23 cellular contexts compared by ENCODE assay signal in genomic region chr11:12494699-12495098, GRCh38.
A peak's percentile ranks its signal among the peaks of the same experiment; 100 is the strongest.
DNase-seq lines count a peak whose midpoint lies in the region; ATAC-seq, FAIRE-seq and TF ChIP-seq lines count a peak whose summit lies in the region.
"Had no signal": no experiment of that assay in that cellular context is flagged by ENCODE, and none has a peak within 500 bp of the region (broad histone marks: within the 10 kb centered on the region; RNA-seq: fewer than 3 reads in every experiment).

No MANE protein-coding gene starts in this region.

- H3K79me2 ChIP-seq in astrocyte (ENCODE audit: insufficient read depth, low read length) (no peaks in the 10 kb centered on the region), smooth muscle cell (ENCODE audit: low read depth) (peaks cover 4% of the 10 kb centered on the region)

- H3K4me1 ChIP-seq in right cardiac atrium (ENCODE audit: control insufficient read depth, insufficient read depth, low read length) (peaks cover 1% of the 10 kb centered on the region), astrocyte (ENCODE audit: insufficient read depth, low read length) (no peaks in the 10 kb centered on the region), smooth muscle cell (ENCODE audit: low read depth) (no peaks in the 10 kb centered on the region)
- H3K4me1 ChIP-seq: adrenal gland, BE2C had no signal

- peaks cover 27% of the 10 kb centered on the region for H3K4me1 Mint-ChIP-seq in astrocyte (ENCODE audit: low read depth, unreplicated experiment)
- H3K4me1 Mint-ChIP-seq: IgD-negative memory B cell, naive B cell had no signal

- H3K27me3 Mint-ChIP-seq in astrocyte (ENCODE audit: low read depth, unreplicated experiment): no peaks in the 10 kb centered on the region
- H3K27me3 Mint-ChIP-seq: activated CD4-positive, alpha-beta memory T cell treated with anti-CD3 and anti-CD28 coated beads for 36 hours; IgD-negative memory B cell; type B pancreatic cell had no signal

- no peak overlapping the region for H3K9ac ChIP-seq in astrocyte (ENCODE audit: low read length)
- no peak overlapping the region for H3K9ac ChIP-seq in smooth muscle cell (ENCODE audit: low read depth)

- peaks cover 6% of the 10 kb centered on the region for H3K36me3 ChIP-seq in astrocyte (ENCODE audit: insufficient read depth, low read length)
- peaks cover 7% of the 10 kb centered on the region for H3K36me3 ChIP-seq in smooth muscle cell (ENCODE audit: low read depth)
- H3K36me3 ChIP-seq: adrenal gland, BE2C had no signal

- H4K20me1 ChIP-seq in astrocyte (ENCODE audit: insufficient read depth, low read length) (no peaks in the 10 kb centered on the region), smooth muscle cell (ENCODE audit: low read depth) (no peaks in the 10 kb centered on the region)

- no peak overlapping the region for H3K4me2 ChIP-seq in astrocyte (ENCODE audit: low read length)
- H3K4me2 ChIP-seq in smooth muscle cell: no peak overlapping the region

- no peak overlapping the region for H2AFZ ChIP-seq in astrocyte (ENCODE audit: low read depth, low read length)
- H2AFZ ChIP-seq in smooth muscle cell (ENCODE audit: low read depth): no peak overlapping the region

- ATAC-seq in Right ventricle myocardium superior (ENCODE audit: poor library complexity) (peak; percentile 20), right cardiac atrium (no peak)

- H3F3A ChIP-seq in smooth muscle cell (ENCODE audit: low read depth): peaks cover 8% of the 10 kb centered on the region

- peaks cover 1% of the 10 kb centered on the region for H3K9me3 Mint-ChIP-seq in astrocyte (ENCODE audit: unreplicated experiment)
- H3K9me3 Mint-ChIP-seq: type B pancreatic cell had no signal

- H3K4me3 Mint-ChIP-seq in astrocyte (ENCODE audit: unreplicated experiment): no peak overlapping the region
- H3K4me3 Mint-ChIP-seq: activated CD4-positive, alpha-beta memory T cell treated with anti-CD3 and anti-CD28 coated beads for 36 hours; IgD-negative memory B cell; naive B cell; type B pancreatic cell had no signal

- no peak for FAIRE-seq in astrocyte (lab: Jason Lieb, UNC)

- no peak overlapping the region for H3K27ac Mint-ChIP-seq in astrocyte (ENCODE audit: unreplicated experiment)
- H3K27ac Mint-ChIP-seq: activated CD4-positive, alpha-beta memory T cell treated with anti-CD3 and anti-CD28 coated beads for 36 hours; IgD-negative memory B cell; naive B cell; type B pancreatic cell had no signal

- no peaks in the 10 kb centered on the region for H3K9me3 ChIP-seq in right cardiac atrium (ENCODE audit: control insufficient read depth, low read length)
- H3K9me3 ChIP-seq in astrocyte (ENCODE audit: insufficient read depth, low read depth, low read length): no peaks in the 10 kb centered on the region
- H3K9me3 ChIP-seq in smooth muscle cell (replicated peaks; ENCODE audit: low read depth): no peaks in the 10 kb centered on the region
- H3K9me3 ChIP-seq: adrenal gland, BE2C had no signal

- H3K4me3 ChIP-seq in right cardiac atrium (ENCODE audit: low read length) (no peak overlapping the region), astrocyte (ENCODE audit: insufficient read depth, low read depth, low read length) (no peak overlapping the region), fibroblast of the aortic adventitia (ENCODE audit: low read depth, low read length) (no peak overlapping the region), smooth muscle cell (no peak overlapping the region)
- H3K4me3 ChIP-seq: adrenal gland had no signal

- H3K36me3 Mint-ChIP-seq in astrocyte (ENCODE audit: low read depth, unreplicated experiment): peaks cover 21% of the 10 kb centered on the region
- H3K36me3 Mint-ChIP-seq: activated CD4-positive, alpha-beta memory T cell treated with anti-CD3 and anti-CD28 coated beads for 36 hours; IgD-negative memory B cell had no signal

- H3K27ac ChIP-seq in right cardiac atrium (ENCODE audit: low read length): no peak overlapping the region
- no peak overlapping the region for H3K27ac ChIP-seq in astrocyte (ENCODE audit: low read depth, low read length)
- peak overlapping the region; percentile 7 for H3K27ac ChIP-seq in smooth muscle cell (ENCODE audit: low read depth)
- H3K27ac ChIP-seq: adrenal gland, HL-60 had no signal

- H3K27me3 ChIP-seq in right cardiac atrium (ENCODE audit: control insufficient read depth, insufficient read depth): no peaks in the 10 kb centered on the region
- H3K27me3 ChIP-seq in astrocyte (ENCODE audit: insufficient read depth, low read length): no peaks in the 10 kb centered on the region
- H3K27me3 ChIP-seq in smooth muscle cell (ENCODE audit: low read depth): no peaks in the 10 kb centered on the region
- H3K27me3 ChIP-seq: adrenal gland, BE2C had no signal

- no peak for DNase-seq in Right ventricle myocardium superior
- DNase-seq in right cardiac atrium: no peak
- peak; percentile 83 for DNase-seq in astrocyte (ENCODE audit: low read depth)
- DNase-seq in fibroblast of the aortic adventitia (ENCODE audit: low read depth): peak; percentile 85
- DNase-seq in smooth muscle cell (lab: John Stamatoyannopoulos, UW; ENCODE audit: unreplicated experiment): no peak
- no peak for DNase-seq in activated gamma-delta T cell (lab: John Stamatoyannopoulos, UW)
- DNase-seq in NCI-H82 treated with DMSO at 0.1 percent for 48 hours (lab: John Stamatoyannopoulos, UW; ENCODE audit: unreplicated experiment): no peak
- DNase-seq in COR-L47 (lab: John Stamatoyannopoulos, UW): no peak
- DNase-seq: 8988T; activated CD4-positive, alpha-beta memory T cell treated with anti-CD3 and anti-CD28 coated beads for 36 hours; activated CD4-positive, CD25-positive, alpha-beta regulatory T cell; activated effector memory CD4-positive, alpha-beta T cell treated with anti-CD3 and anti-CD28 coated beads, Interleukin-2, amount 50 U/mL, for 16 hours; BE2C; caudate nucleus; MM.1S; naive B cell; NCI-H1436; NCI-H524 treated with DMSO at 0.1 percent for 48 hours; SW 1271 had no signal

- TF ChIP-seq CTCF in astrocyte (IDR thresholded peaks at IDR 0.05; ENCODE audit: insufficient read depth, low read depth, low read length) (no peak), fibroblast of the aortic adventitia (IDR thresholded peaks at IDR 0.05; ENCODE audit: insufficient read depth, low read length) (no peak), smooth muscle cell (IDR thresholded peaks at IDR 0.05; ENCODE audit: borderline replicate concordance, insufficient read depth, poor library complexity, severe bottlenecking) (no peak)

- intact Hi-C loops in Right ventricle myocardium superior (cut with DNase I) (no loop called here), right cardiac atrium (cut with DNase I) (loop anchor here in 1 of 4 donors (10.0 kb wide), 1 partner anchor 170 kb away; no protein-coding TSS in a partner anchor)

Comparison
In these comparisons a context has a peak if more than half of its experiments do, and no peak if none do; other contexts are left out.
1. DNase-seq: peak in astrocyte (single experiment) and fibroblast of the aortic adventitia (single experiment); none in Right ventricle myocardium superior (single experiment), right cardiac atrium (0 of 3), smooth muscle cell (single experiment), activated gamma-delta T cell (single experiment), NCI-H82 treated with DMSO at 0.1 percent for 48 hours (single experiment) and COR-L47 (single experiment).